In genomic region chr7:22433710-22434460, GRCh38 we compare ENCODE assay signal across 9 cellular contexts.
DNase-seq lines count a peak whose midpoint lies in the region; ATAC-seq and TF ChIP-seq lines count a peak whose summit lies in the region.
"Had no signal": no experiment of that assay in that cellular context is flagged by ENCODE, and none has a peak within 500 bp of the region (broad histone marks: within the 10 kb centered on the region; RNA-seq: fewer than 3 reads in every experiment).

No MANE protein-coding gene starts in this region.

- H3K9ac ChIP-seq in PC-3 (ENCODE audit: low read length) (peak overlapping the region; percentile 23; the same call in 1 of the 2 replicates), neuronal stem cell (ENCODE audit: low read depth, low read length, poor library complexity) (no peak overlapping the region)

- H3K4me2 ChIP-seq in PC-3 (ENCODE audit: low read length) (peak overlapping the region; percentile 77), neuronal stem cell (ENCODE audit: insufficient read depth, low read length, poor library complexity, severe bottlenecking) (no peak overlapping the region)

- no peak overlapping the region for H2BK15ac ChIP-seq in neuronal stem cell (ENCODE audit: low read length)

- H2AFZ ChIP-seq in PC-3 (ENCODE audit: low read length), result peak overlapping the region; percentile 19; the same call in 1 of the 2 replicates
- peak overlapping the region; percentile 40 for H2AFZ ChIP-seq in neuronal stem cell (ENCODE audit: low read length)

- TF ChIP-seq CTCF in PC-3 (conservative IDR thresholded peaks at IDR 0.05; ENCODE audit: low read depth, low read length) (no peak), fibroblast of mammary gland (conservative IDR thresholded peaks at IDR 0.05; ENCODE audit: control insufficient read depth, insufficient read depth, low read depth, low read length) (no peak), GM10248 (IDR thresholded peaks at IDR 0.05; ENCODE audit: control extremely low read depth, extremely low read depth, low read depth, missing control alignments) (no peak)

- no peak overlapping the region for H3K14ac ChIP-seq in neuronal stem cell (ENCODE audit: low read length)

- no peaks in the 10 kb centered on the region for H4K20me1 ChIP-seq in PC-3 (ENCODE audit: low read length)

- H3K9me3 ChIP-seq in PC-3 (ENCODE audit: low read length) (no peaks in the 10 kb centered on the region), neuronal stem cell (replicated peaks in 1 of 2; ENCODE audit: control insufficient read depth in 2 of 2, insufficient read depth in 1 of 2, low read depth in 1 of 2, low read length in 2 of 2) (peaks cover 0 to 3% of the 10 kb centered on the region in 2 donors)

- no peaks in the 10 kb centered on the region for H3K79me2 ChIP-seq in PC-3 (ENCODE audit: low read length)

- no peaks in the 10 kb centered on the region for H3K9me2 ChIP-seq in PC-3 (replicated peaks; ENCODE audit: low read length)

- no peak overlapping the region for H4K91ac ChIP-seq in neuronal stem cell (ENCODE audit: low read depth, low read length, poor library complexity)

- H3K27me3 ChIP-seq in PC-3 (ENCODE audit: low read length) (no peaks in the 10 kb centered on the region), neuronal stem cell (ENCODE audit: control insufficient read depth in 3 of 3, insufficient read depth in 3 of 3, low read depth in 1 of 3, low read length in 3 of 3) (no peaks in the 10 kb centered on the region)

- no peak overlapping the region for H3K23ac ChIP-seq in neuronal stem cell (ENCODE audit: low read depth, low read length, poor library complexity)

- peak overlapping the region; percentile 8 for H2BK12ac ChIP-seq in neuronal stem cell (ENCODE audit: low read length)

- H3K36me3 ChIP-seq in PC-3 (ENCODE audit: low read depth, low read length) (no peaks in the 10 kb centered on the region), neuronal stem cell (replicated peaks in 1 of 2; ENCODE audit: control insufficient read depth in 2 of 2, insufficient read depth in 2 of 2, low read length in 2 of 2) (no peaks in the 10 kb centered on the region)

- H2BK5ac ChIP-seq in neuronal stem cell (ENCODE audit: low read length), result no peak overlapping the region

- peaks cover 25% of the 10 kb centered on the region for H3K4me1 ChIP-seq in PC-3 (ENCODE audit: insufficient read depth, low read length)
- H3K4me1 ChIP-seq in neuronal stem cell (ENCODE audit: control insufficient read depth in 2 of 2, insufficient read depth in 1 of 2, low read depth in 1 of 2, low read length in 2 of 2), result peaks cover 0 to 13% of the 10 kb centered on the region in 2 donors

- ATAC-seq in PC-3 (peak; percentile 62), HG03175 (IDR thresholded peaks at IDR 0.05; ENCODE audit: unreplicated experiment) (no peak), HG02852 (IDR thresholded peaks at IDR 0.05; ENCODE audit: unreplicated experiment) (no peak)

- DNase-seq in ELR (ENCODE audit: low read depth) (peak; percentile 52), PC-3 (peak; percentile 87), fibroblast of mammary gland (ENCODE audit: low read depth) (peak; percentile 69), neuronal stem cell (ENCODE audit: low spot score) (no peak), GM10248 (ENCODE audit: extremely low spot score) (no peak), AML-193 (lab: John Stamatoyannopoulos, UW) (no peak)
- DNase-seq: activated CD8-positive, alpha-beta memory T cell treated with anti-CD3 and anti-CD28 coated beads for 24 hours had no signal

- H2BK120ac ChIP-seq in neuronal stem cell (ENCODE audit: low read depth, low read length), result no peak overlapping the region

- POLR2A ChIA-PET in PC-3 (lab: Charles Lee; ENCODE audit: unreplicated experiment), result no interaction called here
- POLR2A ChIA-PET in GM10248 (lab: Yijun Ruan, JAX), result no interaction called here

- peak overlapping the region; percentile 24; the same call in 1 of the 2 replicates for H3K4me3 ChIP-seq in PC-3 (ENCODE audit: low read length)
- H3K4me3 ChIP-seq in fibroblast of mammary gland (ENCODE audit: control insufficient read depth, low read depth, low read length), result no peak overlapping the region
- H3K4me3 ChIP-seq in neuronal stem cell (ENCODE audit: low read length in 2 of 2), result no peak overlapping the region

- H3K18ac ChIP-seq in neuronal stem cell (ENCODE audit: low read length), result peak overlapping the region; percentile 68

- intact Hi-C loops in PC-3 (cut with micrococcal nuclease), result no loop called here

- H3F3A ChIP-seq in PC-3 (ENCODE audit: low read length, unreplicated experiment), result no peaks in the 10 kb centered on the region

- no peaks in the 10 kb centered on the region for H3K79me1 ChIP-seq in neuronal stem cell (ENCODE audit: low read depth, low read length)

- peak overlapping the region; percentile 6 for H2AK5ac ChIP-seq in neuronal stem cell (ENCODE audit: low read depth, low read length)

- no peak overlapping the region for H4K8ac ChIP-seq in neuronal stem cell (ENCODE audit: low read depth, low read length)

- no CpG with 5 or more reads among the region's 11 CpGs for WGBS in neuronal stem cell (ENCODE audit: extremely low coverage in 2 of 2, insufficient read length in 2 of 2, insufficient replicate concordance in 1 of 2), 2 donors

- H3K27ac ChIP-seq in PC-3 (ENCODE audit: low read length) (peak overlapping the region; percentile 84), neuronal stem cell (replicated peaks; ENCODE audit: low read length) (peak overlapping the region; percentile 53)

- H3K4ac ChIP-seq in neuronal stem cell (ENCODE audit: low read length), result no peak overlapping the region

- no TSS peak for BruUV-seq in PC-3 (replicated peaks; lab: Mats Ljungman, UMichigan)

- CTCF ChIA-PET in PC-3 (lab: Charles Lee) (no interaction called here), GM10248 (lab: Yijun Ruan, JAX) (interaction anchor here (1.6 to 3.6 kb wide), 2 partner anchors 11 to 350 kb away, joined by 4 to 14 read pairs; no protein-coding TSS in a partner anchor)

Comparison
In these comparisons a context has a peak if more than half of its experiments do, and no peak if none do; other contexts are left out.
1. DNase-seq: peak in ELR (single experiment), PC-3 (single experiment) and fibroblast of mammary gland (single experiment); none in neuronal stem cell (single experiment), GM10248 (single experiment) and AML-193 (0 of 2).